Comparison of ENCODE assay signal across 10 cellular contexts in genomic region chr2:73896362-73897239, GRCh38. TPM values are rescaled to one million over a fixed set of nuclear protein-coding genes. Genes with fewer than 3 reads are reported as not detected.
DNase-seq lines count a peak whose midpoint lies in the region; ATAC-seq, FAIRE-seq and TF ChIP-seq lines count a peak whose summit lies in the region.
"Had no signal": no experiment of that assay in that cellular context is flagged by ENCODE, and none has a peak within 500 bp of the region (broad histone marks: within the 10 kb centered on the region; RNA-seq: fewer than 3 reads in every experiment).

No MANE protein-coding gene starts in this region.

- TF ChIP-seq CTCF in cardiac fibroblast (IDR thresholded peaks at IDR 0.05; ENCODE audit: low read depth, low read length) (no peak), A673 (conservative IDR thresholded peaks at IDR 0.05; ENCODE audit: low read depth, low read length) (no peak)

- ATAC-seq in GM21528 (IDR thresholded peaks at IDR 0.05; ENCODE audit: low FRiP score, unreplicated experiment), result no peak

- CTCF ChIA-PET in A673 (lab: Charles Lee), result interaction anchor here (0.5 kb wide), 1 partner anchor 579 kb away, joined by 3 read pairs; no protein-coding TSS in a partner anchor

- peak overlapping the region; percentile 28 for H3K4me3 ChIP-seq in Jurkat, Clone E6-1 (ENCODE audit: low read length)
- no peak overlapping the region for H3K4me3 ChIP-seq in cardiac fibroblast (replicated peaks in 1 of 2; ENCODE audit: low read depth in 2 of 2, low read length in 2 of 2)
- H3K4me3 ChIP-seq in skeletal muscle cell (ENCODE audit: low read depth, low read length), result no peak overlapping the region
- no peak overlapping the region for H3K4me3 ChIP-seq in A673 (ENCODE audit: low read depth, low read length, poor library complexity, severe bottlenecking)

- no peaks in the 10 kb centered on the region for H3K4me1 ChIP-seq in A673 (ENCODE audit: insufficient read depth, low read length, poor library complexity, severe bottlenecking)

- intact Hi-C loops in A673 (cut with micrococcal nuclease; ENCODE audit: unreplicated experiment), result no loop called here

- no peaks in the 10 kb centered on the region for H3K9me3 ChIP-seq in A673 (ENCODE audit: low read depth, low read length, poor library complexity, severe bottlenecking)

- no TSS peak for BruUV-seq in A673 (replicated peaks; lab: Mats Ljungman, UMichigan)

- no peaks in the 10 kb centered on the region for H3K27me3 ChIP-seq in A673 (replicated peaks; ENCODE audit: insufficient read depth, low read depth, low read length, poor library complexity)

- peak; percentile 27 for DNase-seq in NCI-H2107 treated with DMSO at 0.1 percent for 48 hours (lab: John Stamatoyannopoulos, UW; ENCODE audit: unreplicated experiment)
- DNase-seq in NCI-H2107 (lab: John Stamatoyannopoulos, UW), result no peak
- peak; percentile 82 for DNase-seq in Jurkat, Clone E6-1 (ENCODE audit: low read depth, low spot score)
- DNase-seq in cardiac fibroblast (ENCODE audit: low read depth in 2 of 2), result peak; percentile 60 to 74
- DNase-seq in skeletal muscle cell (ENCODE audit: low read depth), result peak; percentile 89
- no peak for DNase-seq in frontal cortex (ENCODE audit: low spot score in 2 of 2)
- DNase-seq in A673 (ENCODE audit: low spot score), result no peak

- H3K36me3 ChIP-seq in A673 (ENCODE audit: insufficient read depth, low read length, poor library complexity, severe bottlenecking), result no peaks in the 10 kb centered on the region

- POLR2A ChIA-PET in A673 (lab: Charles Lee; ENCODE audit: low non-redundant PET), result no interaction called here

- FAIRE-seq in frontal cortex (lab: Jason Lieb, UNC), result no peak
- FAIRE-seq: A204.1 had no signal

- no peak overlapping the region for H3K27ac ChIP-seq in A673 (ENCODE audit: low read depth, low read length, poor library complexity, severe bottlenecking)

RNA-seq across cellular contexts. Expression of gene ACTG2, which starts 3.8 kb away (rescaled TPM):
- polyA plus RNA-seq in Jurkat, Clone E6-1 (2012; ENCODE audit: insufficient read depth, insufficient read length), result 60.6 TPM
- 0.82 TPM for total RNA-seq in frontal cortex
- 0.59 and 2.7 TPM in 2 replicates for total RNA-seq in A673 (2021)
- total RNA-seq: T-helper 2 cell treated with Interferon-gamma antibody and Interleukin-4, amounts not matched to agents 100 ng/mL and 5 ng/mL, for 36 hours had no signal

RNA-seq across cellular contexts. Expression of gene DGUOK, which starts 30.1 kb away (rescaled TPM):
- 166 TPM for polyA plus RNA-seq in Jurkat, Clone E6-1 (2012; ENCODE audit: insufficient read depth, insufficient read length)
- total RNA-seq in frontal cortex, result 51.0 TPM
- 106 and 107 TPM in 2 replicates for total RNA-seq in A673 (2021)

Comparison
In these comparisons a context has a peak if more than half of its experiments do, and no peak if none do; other contexts are left out.
1. DNase-seq: peak in NCI-H2107 treated with DMSO at 0.1 percent for 48 hours (single experiment), Jurkat, Clone E6-1 (single experiment), cardiac fibroblast (2 of 2) and skeletal muscle cell (single experiment); none in NCI-H2107 (single experiment), frontal cortex (0 of 2) and A673 (single experiment).